Comparison of ENCODE assay signal across 8 cellular contexts in genomic region chrY:7013051-7013450, GRCh38.
"Had no signal": no experiment of that assay in that cellular context is flagged by ENCODE, and none has a peak within 500 bp of the region (broad histone marks: within the 10 kb centered on the region; RNA-seq: fewer than 3 reads in every experiment).

No MANE protein-coding gene starts in this region.

- DNase-seq: GDM1, GF-D8 had no signal

- ATAC-seq: GM12878 had no signal

- H3K4me3 ChIP-seq: GM12878 had no signal

- FAIRE-seq: G401.6, GM12878, GM12891, GM12892, GM18507, GM19239 had no signal
